ENCODE assay signal across 25 cellular contexts in the genomic region with DNA sequence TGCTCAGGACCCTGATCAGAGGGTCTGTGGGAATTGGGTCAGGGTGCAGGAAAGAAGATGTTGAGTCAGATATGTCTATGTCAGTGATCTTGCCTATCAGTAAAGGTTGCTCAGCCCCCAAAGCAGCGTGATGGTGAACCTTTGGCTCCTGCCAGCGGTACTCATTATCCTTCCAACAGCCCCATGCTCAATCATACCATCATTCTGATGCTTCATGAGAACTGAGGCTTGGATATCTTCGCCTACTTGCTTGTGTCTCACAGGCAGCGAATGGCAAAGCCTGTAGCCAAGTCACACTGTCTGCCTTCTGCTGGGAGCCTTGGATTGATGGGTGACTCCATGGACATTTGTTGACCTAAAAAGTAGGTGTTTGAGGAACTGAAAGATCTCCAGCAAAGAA. TPM values are rescaled to one million over a fixed set of nuclear protein-coding genes. Genes with fewer than 3 reads are reported as not detected.
A peak's percentile ranks its signal among the peaks of the same experiment; 100 is the strongest.
DNase-seq lines count a peak whose midpoint lies in the region; ATAC-seq, FAIRE-seq and TF ChIP-seq lines count a peak whose summit lies in the region.
"Had no signal": no experiment of that assay in that cellular context is flagged by ENCODE, and none has a peak within 500 bp of the region (broad histone marks: within the 10 kb centered on the region; RNA-seq: fewer than 3 reads in every experiment).

No MANE protein-coding gene starts in this region.

- H3K9me3 ChIP-seq in left ventricle myocardium inferior (replicated peaks) (no peaks in the 10 kb centered on the region), heart right ventricle (no peaks in the 10 kb centered on the region), kidney (ENCODE audit: control insufficient read depth in 1 of 2, low read length in 2 of 2) (no peaks in the 10 kb centered on the region), skeletal muscle tissue (ENCODE audit: control insufficient read depth in 3 of 3, low read length in 3 of 3) (no peaks in the 10 kb centered on the region)
- H3K9me3 ChIP-seq: A549; BE2C; BLaER1 treated with 17β-estradiol and CSF1 and Interleukin-3, amounts not matched to agents 10 nM and 100 nM; Caco-2 had no signal

- H3K4me3 Mint-ChIP-seq in activated CD8-positive, alpha-beta T cell treated with anti-CD3 and anti-CD28 coated beads for 36 hours, result no peak overlapping the region
- H3K4me3 Mint-ChIP-seq: CD14-positive monocyte; CD4-positive, alpha-beta T cell had no signal

- H3K27ac ChIP-seq in left ventricle myocardium inferior (replicated peaks), result peak overlapping the region; percentile 51
- H3K27ac ChIP-seq in heart right ventricle, result no peak overlapping the region
- H3K27ac ChIP-seq in kidney (ENCODE audit: low read depth in 2 of 2, low read length in 2 of 2), result no peak overlapping the region
- H3K27ac ChIP-seq in skeletal muscle tissue (ENCODE audit: low read depth, low read length), result peak overlapping the region; percentile 30
- H3K27ac ChIP-seq: BLaER1 treated with 17β-estradiol and CSF1 and Interleukin-3, amounts not matched to agents 10 nM and 100 nM; GM23248 had no signal

- no peak overlapping the region for H3K27ac Mint-ChIP-seq in activated CD8-positive, alpha-beta T cell treated with anti-CD3 and anti-CD28 coated beads for 36 hours
- H3K27ac Mint-ChIP-seq: CD14-positive monocyte; CD4-positive, alpha-beta T cell had no signal

- CTCF ChIA-PET in activated CD8-positive, alpha-beta T cell treated with anti-CD3 and anti-CD28 coated beads for 36 hours (lab: Charles Lee), result interaction anchor here (6.9 kb wide), 1 partner anchor 52 kb away, joined by 183 read pairs; no protein-coding TSS in a partner anchor

- in situ Hi-C loops in GM13977 (cut with MboI; ENCODE audit: low pct_unique_long_range_greater_than_20kb, low sequenced_read_pairs, unreplicated experiment), result no loop called here

- POLR2A ChIA-PET in activated CD8-positive, alpha-beta T cell treated with anti-CD3 and anti-CD28 coated beads for 36 hours (lab: Charles Lee), result interaction anchor here (1.4 kb wide), 1 partner anchor 10 kb away, joined by 4 read pairs; no protein-coding TSS in a partner anchor

- H3K4me3 ChIP-seq in left ventricle myocardium inferior, result no peak overlapping the region
- H3K4me3 ChIP-seq in heart right ventricle, result no peak overlapping the region
- H3K4me3 ChIP-seq in kidney (ENCODE audit: low read length in 2 of 2), result no peak overlapping the region
- peak overlapping the region in 1 of 3 donors; percentile 22 for H3K4me3 ChIP-seq in skeletal muscle tissue (ENCODE audit: low read length in 3 of 3)
- H3K4me3 ChIP-seq: A549; BLaER1 treated with 17β-estradiol and CSF1 and Interleukin-3, amounts not matched to agents 10 nM and 100 nM; GM23248 had no signal

- FAIRE-seq in kidney (lab: Jason Lieb, UNC), result no peak
- FAIRE-seq: A549, G401.6, GM12892, GM19239, H1 had no signal

- no peak for TF ChIP-seq CTCF in left ventricle myocardium inferior (IDR thresholded peaks at IDR 0.05; ENCODE audit: borderline replicate concordance)
- no peak for TF ChIP-seq CTCF in heart right ventricle (IDR thresholded peaks at IDR 0.05)
- TF ChIP-seq CTCF in kidney (IDR thresholded peaks at IDR 0.05; ENCODE audit: borderline replicate concordance, extremely low read depth, insufficient read depth), result no peak
- TF ChIP-seq CTCF in activated CD8-positive, alpha-beta T cell treated with anti-CD3 and anti-CD28 coated beads for 36 hours (IDR thresholded peaks at IDR 0.05), result no peak
- TF ChIP-seq CTCF in GM13977 (IDR thresholded peaks at IDR 0.05; ENCODE audit: extremely low read depth, insufficient read depth, missing control alignments), result no peak

- peaks cover 4% of the 10 kb centered on the region for H3K4me1 Mint-ChIP-seq in activated CD8-positive, alpha-beta T cell treated with anti-CD3 and anti-CD28 coated beads for 36 hours (ENCODE audit: low read depth)

- no peaks in the 10 kb centered on the region for H3K27me3 ChIP-seq in left ventricle myocardium inferior (ENCODE audit: low read depth)
- H3K27me3 ChIP-seq in heart right ventricle, result no peaks in the 10 kb centered on the region
- no peaks in the 10 kb centered on the region for H3K27me3 ChIP-seq in skeletal muscle tissue (ENCODE audit: control insufficient read depth in 3 of 3, insufficient read depth in 3 of 3, low read length in 3 of 3)
- H3K27me3 ChIP-seq: BE2C; BLaER1 treated with 17β-estradiol and CSF1 and Interleukin-3, amounts not matched to agents 10 nM and 100 nM had no signal

- DNase-seq in left ventricle myocardium inferior (no peak), heart right ventricle (no peak), kidney (peak; percentile 10), GM13977 (ENCODE audit: low spot score) (no peak)
- no peak for DNase-seq in activated CD8-positive, alpha-beta T cell treated with anti-CD3 and anti-CD28 coated beads for 36 hours
- DNase-seq: 8988T; ACHN; AML-193; BE2C; Caco-2; CD4-positive, alpha-beta T cell; DMS153; DND-41; GM23248; H7; HCEC 1CT had no signal

- no peaks in the 10 kb centered on the region for H3K36me3 ChIP-seq in left ventricle myocardium inferior
- H3K36me3 ChIP-seq in heart right ventricle, result no peaks in the 10 kb centered on the region
- H3K36me3 ChIP-seq in kidney (ENCODE audit: control insufficient read depth in 1 of 2, insufficient read depth in 2 of 2, low read length in 2 of 2), result no peaks in the 10 kb centered on the region
- no peaks in the 10 kb centered on the region for H3K36me3 ChIP-seq in skeletal muscle tissue (ENCODE audit: control insufficient read depth in 3 of 3, insufficient read depth in 3 of 3, low read length in 3 of 3)
- H3K36me3 ChIP-seq: BE2C; BLaER1 treated with 17β-estradiol and CSF1 and Interleukin-3, amounts not matched to agents 10 nM and 100 nM had no signal

- no peak for ATAC-seq in heart right ventricle
- no peak for ATAC-seq in activated CD8-positive, alpha-beta T cell treated with anti-CD3 and anti-CD28 coated beads for 36 hours
- ATAC-seq in HG03460 (IDR thresholded peaks at IDR 0.05; ENCODE audit: unreplicated experiment), result no peak
- ATAC-seq: A549 had no signal

- H3K27me3 Mint-ChIP-seq in activated CD8-positive, alpha-beta T cell treated with anti-CD3 and anti-CD28 coated beads for 36 hours, result peaks cover 1% of the 10 kb centered on the region
- H3K27me3 Mint-ChIP-seq: CD4-positive, alpha-beta T cell had no signal

- H3K9ac ChIP-seq in kidney (ENCODE audit: low read length in 2 of 2) (no peak overlapping the region), skeletal muscle tissue (ENCODE audit: low read depth in 1 of 3, low read length in 3 of 3) (no peak overlapping the region)
- H3K9ac ChIP-seq: BLaER1 treated with 17β-estradiol and CSF1 and Interleukin-3, amounts not matched to agents 10 nM and 100 nM; GM23248 had no signal

- whole genome bisulfite sequencing in heart right ventricle, 2 donors, result 97% methylated on average over 4 of the region's 4 CpGs

- H3K9me3 Mint-ChIP-seq in activated CD8-positive, alpha-beta T cell treated with anti-CD3 and anti-CD28 coated beads for 36 hours, result no peaks in the 10 kb centered on the region
- H3K9me3 Mint-ChIP-seq: CD14-positive monocyte; CD4-positive, alpha-beta T cell had no signal

- intact Hi-C loops in left ventricle myocardium inferior (cut with micrococcal nuclease), result loop anchor here (5.0 kb wide), 1 partner anchor 36 kb away; no protein-coding TSS in a partner anchor
- intact Hi-C loops in heart right ventricle (cut with DNase I), result loop anchor here in 4 of 10 donors (10.0 kb wide), 1 partner anchor 169 kb away; a partner anchor contains a TSS
- intact Hi-C loops in kidney (cut with DNase I), result no loop called here
- intact Hi-C loops in activated CD8-positive, alpha-beta T cell treated with anti-CD3 and anti-CD28 coated beads for 36 hours (cut with micrococcal nuclease), result loop anchor here (10.0 kb wide), 1 partner anchor 169 kb away; a partner anchor contains a TSS

- no peaks in the 10 kb centered on the region for H3K36me3 Mint-ChIP-seq in activated CD8-positive, alpha-beta T cell treated with anti-CD3 and anti-CD28 coated beads for 36 hours (ENCODE audit: low read depth)

- H3K4me1 ChIP-seq in left ventricle myocardium inferior, result peaks cover 60% of the 10 kb centered on the region
- peaks cover 0 to 54% (median 32%) of the 10 kb centered on the region in 9 donors for H3K4me1 ChIP-seq in heart right ventricle
- peaks cover 9 to 10% of the 10 kb centered on the region in 2 donors for H3K4me1 ChIP-seq in kidney (ENCODE audit: control insufficient read depth in 1 of 2, insufficient read depth in 1 of 2, low read depth in 1 of 2, low read length in 2 of 2)
- H3K4me1 ChIP-seq in skeletal muscle tissue (ENCODE audit: control insufficient read depth in 3 of 3, insufficient read depth in 3 of 3, low read length in 3 of 3), result peaks cover 43 to 79% (median 60%) of the 10 kb centered on the region in 3 donors

RNA-seq across cellular contexts. Expression of a gene that starts 19.0 kb away (rescaled TPM):
- 31.4 TPM for total RNA-seq in left ventricle myocardium inferior
- 10 to 100 TPM; 24.7 to 53.4 (median 28.0) TPM for total RNA-seq in heart right ventricle
- 10 to 100 TPM; 41.5 to 48.6 TPM for polyA plus RNA-seq in heart right ventricle
- total RNA-seq in kidney, result 74.8 TPM
- 50.5 TPM for polyA plus RNA-seq in kidney (ENCODE audit: insufficient read depth, low read depth, low replicate concordance)
- 23.5 TPM for total RNA-seq in skeletal muscle tissue
- 10 to 100 TPM; 54.1 to 58.9 TPM for total RNA-seq in activated CD8-positive, alpha-beta T cell treated with anti-CD3 and anti-CD28 coated beads for 36 hours

RNA-seq across cellular contexts. Expression of a gene that starts 37.7 kb away (rescaled TPM):
- 10.0 TPM for total RNA-seq in left ventricle myocardium inferior
- 10 to 100 TPM in 6 of 10 donors, 1 to 10 TPM in 4; 7.9 to 16.8 (median 11.7) TPM for total RNA-seq in heart right ventricle
- 1 to 10 TPM; 4.2 to 6.5 TPM for polyA plus RNA-seq in heart right ventricle
- total RNA-seq in kidney, result 36.5 TPM
- polyA plus RNA-seq in kidney (ENCODE audit: insufficient read depth, low read depth, low replicate concordance), result 33.4 TPM
- 6.8 TPM for total RNA-seq in skeletal muscle tissue
- 10 to 100 TPM; 12.2 to 16.4 TPM for total RNA-seq in activated CD8-positive, alpha-beta T cell treated with anti-CD3 and anti-CD28 coated beads for 36 hours

RNA-seq across cellular contexts. Expression of a gene that starts 43.3 kb away (rescaled TPM):
- total RNA-seq in left ventricle myocardium inferior (57.4 TPM), heart right ventricle (10 to 100 TPM; 34.9 to 62.0 (median 47.2) TPM), kidney (17.9 TPM), skeletal muscle tissue (3.7 TPM)
- polyA plus RNA-seq in heart right ventricle (10 to 100 TPM; 23.0 to 68.8 TPM), kidney (ENCODE audit: insufficient read depth, low read depth, low replicate concordance) (49.6 TPM)
- total RNA-seq in activated CD8-positive, alpha-beta T cell treated with anti-CD3 and anti-CD28 coated beads for 36 hours, result 1 to 10 TPM; 1.6 to 1.7 TPM

RNA-seq across cellular contexts. Expression of a gene that starts 57.7 kb away (rescaled TPM):
- total RNA-seq in left ventricle myocardium inferior (354 TPM), heart right ventricle (100 to 1,000 TPM; 342 to 457 (median 388) TPM), kidney (260 TPM), skeletal muscle tissue (352 TPM)
- polyA plus RNA-seq in heart right ventricle (100 to 1,000 TPM; 336 to 456 TPM), kidney (ENCODE audit: insufficient read depth, low read depth, low replicate concordance) (718 TPM)
- total RNA-seq in activated CD8-positive, alpha-beta T cell treated with anti-CD3 and anti-CD28 coated beads for 36 hours, result 100 to 1,000 TPM; 257 to 262 TPM

Comparison
In these comparisons a context has a peak if more than half of its experiments do, and no peak if none do; other contexts are left out.
1. H3K27ac ChIP-seq: peak in left ventricle myocardium inferior (single experiment) and skeletal muscle tissue (single experiment); none in heart right ventricle (0 of 10) and kidney (0 of 2).